Comparison of ENCODE assay signal across 19 cellular contexts in the genomic region with DNA sequence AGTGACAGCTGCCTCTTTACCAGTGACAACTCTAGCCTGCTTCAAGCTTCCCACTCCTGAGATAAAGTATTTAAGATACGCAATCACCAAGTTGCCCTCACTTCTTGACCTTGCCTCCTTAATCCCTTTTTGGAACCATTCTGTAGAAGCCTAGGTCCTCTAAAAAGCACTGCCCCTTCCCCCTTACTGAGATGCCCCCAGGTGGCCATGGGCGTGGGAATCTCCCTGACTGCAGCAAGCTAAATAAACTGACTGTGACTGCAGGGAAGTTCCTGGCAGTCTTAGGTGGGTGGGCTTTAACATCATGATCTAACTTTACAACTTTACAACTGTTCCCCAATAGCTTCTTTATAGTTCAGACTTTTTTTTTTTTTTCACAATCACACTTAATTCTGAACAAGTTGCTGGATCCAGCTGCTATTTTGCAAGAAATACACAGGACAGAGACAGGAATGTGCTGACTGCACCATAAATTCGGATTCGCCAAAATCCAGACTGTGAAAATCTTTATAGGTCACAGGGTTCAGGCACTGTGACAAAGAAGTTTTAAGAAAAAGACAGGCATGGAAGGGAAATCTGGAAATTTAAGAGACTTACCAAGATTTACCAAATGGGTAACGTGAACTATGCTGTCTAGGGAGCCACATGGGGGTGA.
A peak's percentile ranks its signal among the peaks of the same experiment; 100 is the strongest.
DNase-seq lines count a peak whose midpoint lies in the region; ATAC-seq and TF ChIP-seq lines count a peak whose summit lies in the region.
"Had no signal": no experiment of that assay in that cellular context is flagged by ENCODE, and none has a peak within 500 bp of the region (broad histone marks: within the 10 kb centered on the region; RNA-seq: fewer than 3 reads in every experiment).

No MANE protein-coding gene starts in this region.

- TF ChIP-seq POLR2A in testis (IDR thresholded peaks at IDR 0.05), result no peak

- H3K4me3 Mint-ChIP-seq in brain, result no peak overlapping the region
- H3K4me3 Mint-ChIP-seq: activated CD4-positive, alpha-beta memory T cell treated with anti-CD3 and anti-CD28 coated beads for 36 hours; CD8-positive, alpha-beta memory T cell; dendritic cell treated with granulocyte-macrophage colony-stimulating factor and Interleukin-4, amounts not matched to agents 40 ng/mL and 50 ng/mL, for 4 days had no signal

- no peak overlapping the region for H3K4me3 ChIP-seq in HEK293 (ENCODE audit: low read depth, low read length)
- no peak overlapping the region for H3K4me3 ChIP-seq in lung
- no peak overlapping the region for H3K4me3 ChIP-seq in testis
- no peak overlapping the region for H3K4me3 ChIP-seq in brain microvascular endothelial cell (ENCODE audit: low read depth, low read length)
- H3K4me3 ChIP-seq: gastrocnemius medialis, thoracic aorta had no signal

- H3K27ac Mint-ChIP-seq in brain, result peak overlapping the region in 3 of 5 experiments; percentile 49 to 71 (median 69)
- H3K27ac Mint-ChIP-seq: activated CD4-positive, alpha-beta memory T cell treated with anti-CD3 and anti-CD28 coated beads for 36 hours; CD8-positive, alpha-beta memory T cell; dendritic cell treated with granulocyte-macrophage colony-stimulating factor and Interleukin-4, amounts not matched to agents 40 ng/mL and 50 ng/mL, for 4 days had no signal

- intact Hi-C loops in testis (cut with DNase I; ENCODE audit: low total_unique reads), result no loop called here

- CTCF ChIA-PET in HEK293 (lab: Yijun Ruan, JAX), result interaction anchor here (0.6 to 1.2 kb wide), 3 partner anchors 165 to 837 kb away, joined by 4 read pairs; no protein-coding TSS in a partner anchor

- WGBS in lung, 2 donors, result 70 to 87% methylated on average over 5 of the region's 5 CpGs
- 49 to 52% methylated on average over 5 of the region's 5 CpGs for WGBS in testis, 2 donors

- H3K4me1 ChIP-seq in HEK293 (ENCODE audit: control insufficient read depth, insufficient read depth, low read length) (no peaks in the 10 kb centered on the region), lung (ENCODE audit: control insufficient read depth in 2 of 2, insufficient read depth in 2 of 2, low read length in 2 of 2) (peaks cover 0 to 7% of the 10 kb centered on the region in 2 donors), testis (peaks cover 7% of the 10 kb centered on the region)
- H3K4me1 ChIP-seq: gastrocnemius medialis had no signal

- peaks cover 15% of the 10 kb centered on the region for H3K27me3 Mint-ChIP-seq in brain

- ATAC-seq in lung (ENCODE audit: insufficient read depth, low FRiP score), result peak; percentile 34

- no peak for DNase-seq in lung (ENCODE audit: low spot score)
- peak; percentile 25 for DNase-seq in testis
- DNase-seq in epidermal melanocyte (ENCODE audit: insufficient read length, low spot score), result no peak
- no peak for DNase-seq in effector CD4-positive, alpha-beta T cell
- no peak for DNase-seq in brain microvascular endothelial cell
- DNase-seq: activated CD4-positive, alpha-beta memory T cell treated with anti-CD3 and anti-CD28 coated beads for 36 hours; activated effector memory CD4-positive, alpha-beta T cell treated with Interleukin-2 at 50 U/mL for 16 hours; CD8-positive, alpha-beta memory T cell; DMS53; gastrocnemius medialis; hippocampal formation; NCI-H1048; NCI-H187; NCI-H69; T-helper 9 cell had no signal

- H3K27me3 ChIP-seq in lung (ENCODE audit: control insufficient read depth, insufficient read depth), result no peaks in the 10 kb centered on the region
- no peaks in the 10 kb centered on the region for H3K27me3 ChIP-seq in testis
- peaks cover 1% of the 10 kb centered on the region for H3K27me3 ChIP-seq in brain microvascular endothelial cell (replicated peaks)
- H3K27me3 ChIP-seq: gastrocnemius medialis had no signal

- in situ Hi-C loops in brain microvascular endothelial cell (cut with HindIII; ENCODE audit: low pct_ligation_motif_present, low sequenced_read_pairs), result no loop called here

- H3K9me3 Mint-ChIP-seq in brain, result peaks cover 6 to 14% (median 13%) of the 10 kb centered on the region in 5 experiments

- POLR2A ChIA-PET in HEK293 (lab: Yijun Ruan, JAX), result no interaction called here

- H3K9me3 ChIP-seq in HEK293 (ENCODE audit: control insufficient read depth, insufficient read depth, low read depth, low read length) (no peaks in the 10 kb centered on the region), lung (ENCODE audit: control insufficient read depth in 2 of 2, insufficient read depth in 1 of 2, low read length in 1 of 2) (no peaks in the 10 kb centered on the region), testis (no peaks in the 10 kb centered on the region)

- peaks cover 3% of the 10 kb centered on the region for H3K36me3 Mint-ChIP-seq in brain
- H3K36me3 Mint-ChIP-seq: activated CD4-positive, alpha-beta memory T cell treated with anti-CD3 and anti-CD28 coated beads for 36 hours; CD8-positive, alpha-beta memory T cell had no signal

- H3K4me1 Mint-ChIP-seq in brain, result peaks cover 12% of the 10 kb centered on the region
- H3K4me1 Mint-ChIP-seq: CD8-positive, alpha-beta memory T cell had no signal

- TF ChIP-seq CTCF in HEK293 (tag by site-specific recombination; IDR thresholded peaks at IDR 0.05), result no peak
- TF ChIP-seq CTCF in brain (conservative IDR thresholded peaks at IDR 0.05), result no peak
- no peak for TF ChIP-seq CTCF in lung (IDR thresholded peaks at IDR 0.05; ENCODE audit: control extremely low read depth, extremely low read depth)
- TF ChIP-seq CTCF in testis (IDR thresholded peaks at IDR 0.05), result no peak
- TF ChIP-seq CTCF in brain microvascular endothelial cell (IDR thresholded peaks at IDR 0.05; ENCODE audit: low read depth, low read length, missing control alignments), result no peak

- H3K27ac ChIP-seq in HEK293 (ENCODE audit: extremely low read depth, low read depth, low read length) (no peak overlapping the region), lung (ENCODE audit: low read depth in 1 of 2, low read length in 1 of 2) (no peak overlapping the region), testis (no peak overlapping the region), brain microvascular endothelial cell (no peak overlapping the region)
- H3K27ac ChIP-seq: gastrocnemius medialis, thoracic aorta had no signal

- H3K36me3 ChIP-seq in HEK293 (ENCODE audit: control insufficient read depth in 2 of 2, insufficient read depth in 1 of 2, low read length in 2 of 2) (no peaks in the 10 kb centered on the region), lung (ENCODE audit: control insufficient read depth in 2 of 2, insufficient read depth in 2 of 2, low read length in 2 of 2) (no peaks in the 10 kb centered on the region), testis (ENCODE audit: low read depth, missing control alignments) (no peaks in the 10 kb centered on the region), brain microvascular endothelial cell (replicated peaks) (no peaks in the 10 kb centered on the region)
- H3K36me3 ChIP-seq: gastrocnemius medialis, thoracic aorta had no signal

TF ChIP-seq in HEK293, 187 proteins besides CTCF, POLR2A, EP300 and RAD21:
- TF ChIP-seq BCL11B (tag by site-specific recombination; IDR thresholded peaks at IDR 0.05; ENCODE audit: low read depth), result no peak
- TF ChIP-seq, protein P1, sequence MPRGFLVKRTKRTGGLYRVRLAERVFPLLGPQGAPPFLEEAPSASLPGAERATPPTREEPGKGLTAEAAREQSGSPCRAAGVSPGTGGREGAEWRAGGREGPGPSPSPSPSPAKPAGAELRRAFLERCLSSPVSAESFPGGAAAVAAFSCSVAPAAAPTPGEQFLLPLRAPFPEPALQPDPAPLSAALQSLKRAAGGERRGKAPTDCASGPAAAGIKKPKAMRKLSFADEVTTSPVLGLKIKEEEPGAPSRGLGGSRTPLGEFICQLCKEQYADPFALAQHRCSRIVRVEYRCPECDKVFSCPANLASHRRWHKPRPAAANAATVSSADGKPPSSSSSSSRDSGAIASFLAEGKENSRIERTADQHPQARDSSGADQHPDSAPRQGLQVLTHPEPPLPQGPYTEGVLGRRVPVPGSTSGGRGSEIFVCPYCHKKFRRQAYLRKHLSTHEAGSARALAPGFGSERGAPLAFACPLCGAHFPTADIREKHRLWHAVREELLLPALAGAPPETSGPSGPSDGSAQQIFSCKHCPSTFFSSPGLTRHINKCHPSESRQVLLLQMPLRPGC (tag by site-specific recombination; IDR thresholded peaks at IDR 0.05), result no peak
- peak; percentile 65 for TF ChIP-seq ZIC2 (tag by site-specific recombination; IDR thresholded peaks at IDR 0.05)
